Comparison of ENCODE assay signal across 21 cellular contexts in genomic region chr17:9456265-9456664, GRCh38.
A peak's percentile ranks its signal among the peaks of the same experiment; 100 is the strongest.
DNase-seq lines count a peak whose midpoint lies in the region; ATAC-seq, FAIRE-seq and TF ChIP-seq lines count a peak whose summit lies in the region.
"Had no signal": no experiment of that assay in that cellular context is flagged by ENCODE, and none has a peak within 500 bp of the region (broad histone marks: within the 10 kb centered on the region; RNA-seq: fewer than 3 reads in every experiment).

No MANE protein-coding gene starts in this region.

- no peak overlapping the region for H3K4me2 ChIP-seq in neuronal stem cell (ENCODE audit: insufficient read depth, low read length, poor library complexity, severe bottlenecking)

- no peak overlapping the region for H2BK120ac ChIP-seq in neuronal stem cell (ENCODE audit: low read depth, low read length)

- H3K36me3 ChIP-seq in duodenal mucosa (ENCODE audit: control insufficient read depth in 1 of 2, insufficient read depth in 2 of 2, low read length in 2 of 2) (no peaks in the 10 kb centered on the region), small intestine (ENCODE audit: control insufficient read depth in 2 of 2, insufficient read depth in 2 of 2, low read length in 2 of 2) (no peaks in the 10 kb centered on the region), brain microvascular endothelial cell (replicated peaks) (no peaks in the 10 kb centered on the region), neuronal stem cell (replicated peaks in 1 of 2; ENCODE audit: control insufficient read depth in 2 of 2, insufficient read depth in 2 of 2, low read length in 2 of 2) (no peaks in the 10 kb centered on the region)
- H3K36me3 ChIP-seq: HAP-1, prostate gland had no signal

- H3K18ac ChIP-seq in neuronal stem cell (ENCODE audit: low read length), result no peak overlapping the region

- TF ChIP-seq CTCF in brain microvascular endothelial cell (IDR thresholded peaks at IDR 0.05; ENCODE audit: low read depth, low read length, missing control alignments), result no peak

- no peak overlapping the region for H2BK5ac ChIP-seq in neuronal stem cell (ENCODE audit: low read length)

- no peak overlapping the region for H4K91ac ChIP-seq in neuronal stem cell (ENCODE audit: low read depth, low read length, poor library complexity)

- FAIRE-seq in small intestine (lab: Jason Lieb, UNC) (no peak), GM12892 (lab: Jason Lieb, UNC) (no peak)
- FAIRE-seq: HTR-8/SVneo, kidney had no signal

- H3K27ac ChIP-seq in duodenal mucosa (ENCODE audit: low read depth, low read length) (no peak overlapping the region), right cardiac atrium (ENCODE audit: low read length) (no peak overlapping the region), small intestine (ENCODE audit: low read depth in 1 of 2, low read length in 1 of 2) (peak overlapping the region; percentile 38 to 43), brain microvascular endothelial cell (no peak overlapping the region), neuronal stem cell (replicated peaks; ENCODE audit: low read length) (no peak overlapping the region)
- H3K27ac ChIP-seq: prostate gland had no signal

- no peak overlapping the region for H2BK15ac ChIP-seq in neuronal stem cell (ENCODE audit: low read length)

- in situ Hi-C loops in brain microvascular endothelial cell (cut with HindIII; ENCODE audit: low pct_ligation_motif_present, low sequenced_read_pairs), result no loop called here

- WGBS in right cardiac atrium, result 53% methylated on average over 2 of the region's 2 CpGs
- WGBS in small intestine, 3 donors, result 28 to 40% (median 33%) methylated on average over 2 of the region's 2 CpGs
- WGBS in neuronal stem cell (ENCODE audit: extremely low coverage in 2 of 2, insufficient read length in 2 of 2, insufficient replicate concordance in 1 of 2), 2 donors, result no CpG with 5 or more reads among the region's 2 CpGs

- H3K9me3 ChIP-seq in duodenal mucosa (ENCODE audit: control insufficient read depth in 1 of 2, low read length in 2 of 2) (peaks cover 0 to 3% of the 10 kb centered on the region in 2 donors), right cardiac atrium (ENCODE audit: control insufficient read depth, low read length) (no peaks in the 10 kb centered on the region), small intestine (ENCODE audit: control insufficient read depth, low read depth) (no peaks in the 10 kb centered on the region), neuronal stem cell (replicated peaks in 1 of 2; ENCODE audit: control insufficient read depth in 2 of 2, insufficient read depth in 1 of 2, low read depth in 1 of 2, low read length in 2 of 2) (peaks cover 6 to 7% of the 10 kb centered on the region in 2 donors)
- H3K9me3 ChIP-seq: HAP-1, prostate gland had no signal

- peak; percentile 71 to 97 for ATAC-seq in right cardiac atrium
- ATAC-seq: activated CD4-positive, alpha-beta T cell treated with anti-CD3 and anti-CD28 coated beads for 36 hours; activated T-helper 17 cell treated with anti-CD3 and anti-CD28 coated beads, Interleukin-2, amount 50 U/mL, for 72 hours; CD8-positive, alpha-beta T cell had no signal

- H3K27me3 ChIP-seq in duodenal mucosa (ENCODE audit: control insufficient read depth in 1 of 2, insufficient read depth in 2 of 2, low read length in 2 of 2), result no peaks in the 10 kb centered on the region
- no peaks in the 10 kb centered on the region for H3K27me3 ChIP-seq in right cardiac atrium (ENCODE audit: control insufficient read depth, insufficient read depth)
- H3K27me3 ChIP-seq in small intestine (ENCODE audit: control insufficient read depth in 2 of 2, insufficient read depth in 2 of 2, low read length in 2 of 2), result no peaks in the 10 kb centered on the region
- H3K27me3 ChIP-seq in brain microvascular endothelial cell (replicated peaks), result no peaks in the 10 kb centered on the region
- H3K27me3 ChIP-seq in neuronal stem cell (ENCODE audit: control insufficient read depth in 3 of 3, insufficient read depth in 3 of 3, low read depth in 1 of 3, low read length in 3 of 3), result no peaks in the 10 kb centered on the region

- no peak overlapping the region for H4K8ac ChIP-seq in neuronal stem cell (ENCODE audit: low read depth, low read length)

- DNase-seq in HuH-7.5 (ENCODE audit: low spot score), result peak; percentile 42
- peak in 2 of 3 donors; percentile 21 to 54 for DNase-seq in right cardiac atrium
- DNase-seq in small intestine, result peak; percentile 84
- no peak for DNase-seq in brain microvascular endothelial cell
- no peak for DNase-seq in GM12892 (ENCODE audit: insufficient read length)
- DNase-seq in neuronal stem cell (ENCODE audit: low spot score), result no peak
- DNase-seq in amniotic stem cell (lab: John Stamatoyannopoulos, UW), result no peak
- DNase-seq: activated CD4-positive, alpha-beta T cell treated with anti-CD3 and anti-CD28 coated beads for 36 hours; activated naive CD8-positive, alpha-beta T cell treated with anti-CD3 and anti-CD28 coated beads, Interleukin-2, amount 10 ng/mL, durations not matched to agents 7 days and 5 days; CD8-positive, alpha-beta T cell; kidney; NCI-H1436 treated with DMSO at 0.1 percent for 48 hours; NCI-H2171; NCI-H526 treated with DMSO at 0.1 percent for 48 hours; stimulated activated CD4-positive, alpha-beta T cell treated with anti-CD3 and anti-CD28 coated beads, Interleukin-4, amount 100 ng/mL, for 24 hours; trophoblast cell had no signal

- H3K9ac ChIP-seq in duodenal mucosa (ENCODE audit: low read depth in 1 of 2, low read length in 2 of 2) (no peak overlapping the region), neuronal stem cell (ENCODE audit: low read depth, low read length, poor library complexity) (no peak overlapping the region)

- no peak overlapping the region for H3K23ac ChIP-seq in neuronal stem cell (ENCODE audit: low read depth, low read length, poor library complexity)

- H2BK12ac ChIP-seq in neuronal stem cell (ENCODE audit: low read length), result no peak overlapping the region

- intact Hi-C loops in right cardiac atrium (cut with DNase I), result no loop called here

- no peak overlapping the region for H2AK5ac ChIP-seq in neuronal stem cell (ENCODE audit: low read depth, low read length)

- H3K4me1 ChIP-seq in duodenal mucosa (ENCODE audit: control insufficient read depth in 1 of 2, insufficient read depth in 2 of 2, low read length in 2 of 2), result peaks cover 8 to 17% of the 10 kb centered on the region in 2 donors
- no peaks in the 10 kb centered on the region for H3K4me1 ChIP-seq in right cardiac atrium (ENCODE audit: control insufficient read depth, insufficient read depth, low read length)
- H3K4me1 ChIP-seq in small intestine (ENCODE audit: control insufficient read depth in 2 of 2, insufficient read depth in 1 of 2, low read depth in 1 of 2, low read length in 1 of 2), result peaks cover 2 to 6% of the 10 kb centered on the region in 2 donors
- no peaks in the 10 kb centered on the region for H3K4me1 ChIP-seq in neuronal stem cell (ENCODE audit: control insufficient read depth in 2 of 2, insufficient read depth in 1 of 2, low read depth in 1 of 2, low read length in 2 of 2)
- H3K4me1 ChIP-seq: HAP-1, prostate gland had no signal

- TF ChIP-seq POLR2A in GM12892 (IDR thresholded peaks at IDR 0.05; ENCODE audit: low read depth, low read length), result no peak

- H3K4me3 ChIP-seq in duodenal mucosa (ENCODE audit: low read depth in 1 of 2, low read length in 2 of 2) (peak overlapping the region; percentile 20 to 28), right cardiac atrium (ENCODE audit: low read length) (no peak overlapping the region), small intestine (ENCODE audit: low read depth in 1 of 2, low read length in 2 of 2) (no peak overlapping the region), brain microvascular endothelial cell (ENCODE audit: low read depth, low read length) (no peak overlapping the region), neuronal stem cell (ENCODE audit: low read length in 2 of 2) (no peak overlapping the region)
- H3K4me3 ChIP-seq: HAP-1, prostate gland had no signal

- H3K14ac ChIP-seq in neuronal stem cell (ENCODE audit: low read length), result no peak overlapping the region

- no peak overlapping the region for H3K4ac ChIP-seq in neuronal stem cell (ENCODE audit: low read length)

- H3K79me1 ChIP-seq in neuronal stem cell (ENCODE audit: low read depth, low read length), result no peaks in the 10 kb centered on the region

- no peak overlapping the region for H2AFZ ChIP-seq in neuronal stem cell (ENCODE audit: low read length)

Comparison
In these comparisons a context has a peak if more than half of its experiments do, and no peak if none do; other contexts are left out.
1. DNase-seq: peak in HuH-7.5 (single experiment), right cardiac atrium (2 of 3) and small intestine (single experiment); none in brain microvascular endothelial cell (single experiment), GM12892 (single experiment), neuronal stem cell (single experiment) and amniotic stem cell (single experiment).
2. H3K27ac ChIP-seq: peak in small intestine (2 of 2); none in duodenal mucosa (single experiment), right cardiac atrium (single experiment), brain microvascular endothelial cell (single experiment) and neuronal stem cell (single experiment).
3. H3K4me3 ChIP-seq: peak in duodenal mucosa (2 of 2); none in right cardiac atrium (single experiment), small intestine (0 of 2), brain microvascular endothelial cell (single experiment) and neuronal stem cell (0 of 2).